ENCODE assay signal across 11 cellular contexts in the genomic region with DNA sequence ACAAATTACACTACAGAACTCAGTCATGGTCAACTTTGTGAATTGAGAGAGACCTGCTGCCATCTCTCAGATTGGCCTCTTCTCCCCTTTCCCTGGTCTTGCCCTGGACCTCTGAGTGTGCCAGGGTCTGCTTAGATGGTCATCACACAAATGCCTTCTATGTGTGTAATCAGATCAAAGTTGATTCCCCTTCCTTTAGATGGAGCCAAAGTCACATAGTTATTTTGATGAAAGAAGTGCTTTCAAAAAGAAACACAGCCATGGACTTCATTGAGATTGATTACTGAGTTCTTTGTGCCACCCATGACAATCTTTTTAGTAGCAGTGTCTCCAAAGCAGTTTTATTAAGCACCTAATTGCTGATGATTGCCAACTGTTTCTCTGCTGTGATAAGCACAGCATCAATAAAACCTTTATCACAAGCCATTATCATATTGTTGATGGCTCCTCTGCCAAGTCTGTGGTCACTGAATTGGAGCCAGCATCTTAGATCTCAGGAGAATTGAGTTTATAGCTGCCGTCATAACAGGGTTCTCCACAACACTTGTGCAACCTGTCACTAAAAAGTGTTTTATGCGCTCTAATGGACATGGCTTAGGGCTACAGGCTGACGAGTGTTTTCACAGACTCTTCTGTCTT.
DNase-seq lines count a peak whose midpoint lies in the region; ATAC-seq lines count a peak whose summit lies in the region.
"Had no signal": no experiment of that assay in that cellular context is flagged by ENCODE, and none has a peak within 500 bp of the region (broad histone marks: within the 10 kb centered on the region; RNA-seq: fewer than 3 reads in every experiment).

No MANE protein-coding gene starts in this region.

- H3K4me3 ChIP-seq in adipocyte (ENCODE audit: low read length) (no peak overlapping the region), MG63 (no peak overlapping the region)

- H3K36me3 ChIP-seq in adipocyte (ENCODE audit: control insufficient read depth, insufficient read depth, low read length, severe bottlenecking), result no peaks in the 10 kb centered on the region
- no peaks in the 10 kb centered on the region for H3K36me3 ChIP-seq in MG63
- H3K36me3 ChIP-seq: neutrophil had no signal

- DNase-seq in NCI-H2107 treated with DMSO at 0.1 percent for 48 hours (lab: John Stamatoyannopoulos, UW; ENCODE audit: unreplicated experiment) (peak; percentile 70), NCI-H2107 (lab: John Stamatoyannopoulos, UW) (no peak), NAMALWA (ENCODE audit: low spot score) (peak; percentile 23), adipocyte (ENCODE audit: low read depth) (peak; percentile 19), pons (ENCODE audit: low spot score) (peak; percentile 21), sciatic nerve (ENCODE audit: low spot score) (no peak), MG63 (no peak)
- DNase-seq: aorta; stimulated activated CD4-positive, alpha-beta T cell treated with anti-CD3 and anti-CD28 coated beads, Interleukin-4, amount 100 ng/mL, for 1 hour had no signal

- peaks cover 34% of the 10 kb centered on the region for H3K4me1 ChIP-seq in adipocyte (ENCODE audit: control insufficient read depth, insufficient read depth, low read length)

- ATAC-seq in sciatic nerve, result no peak
- no peak for ATAC-seq in GM21447 (IDR thresholded peaks at IDR 0.05; ENCODE audit: unreplicated experiment)

- H3K27me3 ChIP-seq in adipocyte (replicated peaks; ENCODE audit: control insufficient read depth, insufficient read depth, low read length) (no peaks in the 10 kb centered on the region), MG63 (no peaks in the 10 kb centered on the region)

- H3K9me3 ChIP-seq in adipocyte (ENCODE audit: control insufficient read depth, low read length) (no peaks in the 10 kb centered on the region), MG63 (no peaks in the 10 kb centered on the region)
- H3K9me3 ChIP-seq: neutrophil had no signal

- intact Hi-C loops in sciatic nerve (cut with DNase I), result no loop called here

- H3K9ac ChIP-seq in adipocyte (ENCODE audit: low read length), result no peak overlapping the region

Comparison
In these comparisons a context has a peak if more than half of its experiments do, and no peak if none do; other contexts are left out.
1. DNase-seq: peak in NCI-H2107 treated with DMSO at 0.1 percent for 48 hours (single experiment), NAMALWA (single experiment), adipocyte (single experiment) and pons (single experiment); none in NCI-H2107 (single experiment), sciatic nerve (single experiment) and MG63 (single experiment).